Comparison of ENCODE assay signal across 8 cellular contexts in the genomic region with DNA sequence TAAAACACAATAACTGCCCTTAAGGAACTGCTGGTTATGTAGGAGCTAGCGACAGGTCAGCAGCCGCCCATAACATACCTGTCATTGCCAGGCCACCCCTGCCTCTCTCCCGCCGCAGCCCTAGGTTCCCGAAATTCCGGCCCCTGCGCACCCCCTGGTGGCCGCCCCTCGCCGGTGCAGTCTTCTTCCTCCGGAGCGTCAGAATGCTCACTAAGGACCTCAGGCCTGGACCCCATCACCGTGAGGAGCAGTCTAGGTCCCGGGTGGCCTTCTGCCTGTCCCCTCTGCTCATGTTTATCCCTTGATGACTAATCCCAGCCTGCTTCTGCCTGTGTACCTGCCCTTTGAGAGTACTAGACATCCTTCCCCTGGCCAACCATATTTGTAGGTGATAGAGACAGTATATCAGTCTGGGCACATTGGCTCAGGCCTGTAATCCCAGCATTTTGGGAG.
DNase-seq lines count a peak whose midpoint lies in the region; ATAC-seq and TF ChIP-seq lines count a peak whose summit lies in the region.

No MANE protein-coding gene starts in this region.

- peaks cover 24% of the 10 kb centered on the region for H3K27me3 Mint-ChIP-seq in activated CD4-positive, alpha-beta T cell treated with anti-CD3 and anti-CD28 coated beads, Interleukin-2, amount 10 ng/mL, durations not matched to agents 24 days and 14 days
- H3K27me3 Mint-ChIP-seq in dendritic cell treated with granulocyte-macrophage colony-stimulating factor and Interleukin-4, amounts not matched to agents 40 ng/mL and 50 ng/mL, for 4 days: no peaks in the 10 kb centered on the region
- no peaks in the 10 kb centered on the region for H3K27me3 Mint-ChIP-seq in mesothelial cell of epicardium (ENCODE audit: low read depth)

- H3K36me3 Mint-ChIP-seq in activated CD4-positive, alpha-beta T cell treated with anti-CD3 and anti-CD28 coated beads, Interleukin-2, amount 10 ng/mL, durations not matched to agents 24 days and 14 days (ENCODE audit: low read depth): no peaks in the 10 kb centered on the region
- no peaks in the 10 kb centered on the region for H3K36me3 Mint-ChIP-seq in dendritic cell treated with granulocyte-macrophage colony-stimulating factor and Interleukin-4, amounts not matched to agents 40 ng/mL and 50 ng/mL, for 4 days (ENCODE audit: low read depth)
- H3K36me3 Mint-ChIP-seq in mesothelial cell of epicardium: no peaks in the 10 kb centered on the region

- H3K9me3 Mint-ChIP-seq in activated CD4-positive, alpha-beta T cell treated with anti-CD3 and anti-CD28 coated beads, Interleukin-2, amount 10 ng/mL, durations not matched to agents 24 days and 14 days: no peaks in the 10 kb centered on the region
- H3K9me3 Mint-ChIP-seq in dendritic cell treated with granulocyte-macrophage colony-stimulating factor and Interleukin-4, amounts not matched to agents 40 ng/mL and 50 ng/mL, for 4 days: no peaks in the 10 kb centered on the region
- H3K9me3 Mint-ChIP-seq in mesothelial cell of epicardium: no peaks in the 10 kb centered on the region

- no peak overlapping the region for H3K27ac Mint-ChIP-seq in activated CD4-positive, alpha-beta T cell treated with anti-CD3 and anti-CD28 coated beads, Interleukin-2, amount 10 ng/mL, durations not matched to agents 24 days and 14 days
- no peak overlapping the region for H3K27ac Mint-ChIP-seq in dendritic cell treated with granulocyte-macrophage colony-stimulating factor and Interleukin-4, amounts not matched to agents 40 ng/mL and 50 ng/mL, for 4 days
- H3K27ac Mint-ChIP-seq in mesothelial cell of epicardium: peak overlapping the region; percentile 47

- DNase-seq in AG09319 (ENCODE audit: extremely low read depth, low read depth) (no peak), NCI-H345 (lab: John Stamatoyannopoulos, UW) (peak; percentile 64), mesothelial cell of epicardium (ENCODE audit: low spot score in 2 of 2, unreplicated experiment in 2 of 2) (peak; percentile 59 to 93)
- peak; percentile 95 for DNase-seq in activated CD4-positive, alpha-beta T cell treated with anti-CD3 and anti-CD28 coated beads, Interleukin-2, amount 10 ng/mL, durations not matched to agents 24 days and 14 days
- peak; percentile 65 to 67 for DNase-seq in stimulated activated CD8-positive, alpha-beta memory T cell treated with anti-CD3 and anti-CD28 coated beads, Interleukin-2, amount 100 ng/mL, for 1 hour (ENCODE audit: low read depth in 2 of 2)

- intact Hi-C loops in activated CD4-positive, alpha-beta T cell treated with anti-CD3 and anti-CD28 coated beads, Interleukin-2, amount 10 ng/mL, durations not matched to agents 24 days and 14 days (cut with micrococcal nuclease): loop anchor here (1.0 kb wide), 3 partner anchors 286 to 542 kb away; no protein-coding TSS in a partner anchor
- intact Hi-C loops in dendritic cell treated with granulocyte-macrophage colony-stimulating factor and Interleukin-4, amounts not matched to agents 40 ng/mL and 50 ng/mL, for 4 days (cut with micrococcal nuclease): loop anchor here (2.0 kb wide), 1 partner anchor 355 kb away; no protein-coding TSS in a partner anchor

- TF ChIP-seq CTCF in AG09319 (IDR thresholded peaks at IDR 0.05; ENCODE audit: low read depth, low read length) (peak; percentile 96), mesothelial cell of epicardium (IDR thresholded peaks at IDR 0.05; ENCODE audit: unreplicated experiment) (peak; percentile 98)

- no peak overlapping the region for H3K4me3 Mint-ChIP-seq in activated CD4-positive, alpha-beta T cell treated with anti-CD3 and anti-CD28 coated beads, Interleukin-2, amount 10 ng/mL, durations not matched to agents 24 days and 14 days
- peak overlapping the region; percentile 9 for H3K4me3 Mint-ChIP-seq in dendritic cell treated with granulocyte-macrophage colony-stimulating factor and Interleukin-4, amounts not matched to agents 40 ng/mL and 50 ng/mL, for 4 days
- H3K4me3 Mint-ChIP-seq in mesothelial cell of epicardium: peak overlapping the region; percentile 10

- ATAC-seq in GM18867 (IDR thresholded peaks at IDR 0.05; ENCODE audit: unreplicated experiment) (peak; percentile 79), HG03045 (IDR thresholded peaks at IDR 0.05; ENCODE audit: unreplicated experiment) (peak; percentile 82)

- H3K4me1 Mint-ChIP-seq in activated CD4-positive, alpha-beta T cell treated with anti-CD3 and anti-CD28 coated beads, Interleukin-2, amount 10 ng/mL, durations not matched to agents 24 days and 14 days: peaks cover 11% of the 10 kb centered on the region
- peaks cover 6% of the 10 kb centered on the region for H3K4me1 Mint-ChIP-seq in dendritic cell treated with granulocyte-macrophage colony-stimulating factor and Interleukin-4, amounts not matched to agents 40 ng/mL and 50 ng/mL, for 4 days (ENCODE audit: low read depth)
- peaks cover 12% of the 10 kb centered on the region for H3K4me1 Mint-ChIP-seq in mesothelial cell of epicardium
